ENCODE assay signal across 15 cellular contexts in the genomic region with DNA sequence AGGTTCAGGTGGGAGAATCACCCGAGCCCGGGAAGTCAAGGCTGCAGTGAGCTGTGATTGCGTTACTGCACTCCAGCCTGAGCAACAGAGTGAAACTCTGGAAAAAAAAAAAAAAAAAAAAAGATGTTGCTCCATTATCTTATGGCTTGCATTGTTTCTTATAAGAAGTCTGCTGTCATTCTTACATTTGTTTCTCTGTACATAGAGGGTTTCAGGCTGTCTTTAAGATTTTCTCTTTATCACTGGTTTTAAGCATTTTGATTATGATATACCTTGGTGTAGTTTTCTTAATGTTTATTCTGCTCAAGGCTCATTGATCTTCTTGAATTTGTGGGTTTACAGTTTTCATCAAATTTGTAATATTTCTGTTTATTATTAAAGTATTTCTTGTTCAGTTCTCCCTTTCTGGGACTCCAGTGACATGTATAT. TPM values are rescaled to one million over a fixed set of nuclear protein-coding genes. Genes with fewer than 3 reads are reported as not detected.
DNase-seq lines count a peak whose midpoint lies in the region; ATAC-seq and TF ChIP-seq lines count a peak whose summit lies in the region.
"Had no signal": no experiment of that assay in that cellular context is flagged by ENCODE, and none has a peak within 500 bp of the region (broad histone marks: within the 10 kb centered on the region; RNA-seq: fewer than 3 reads in every experiment).

No MANE protein-coding gene starts in this region.

- H3K36me3 ChIP-seq in adipocyte (ENCODE audit: control insufficient read depth, insufficient read depth, low read length, severe bottlenecking), result no peaks in the 10 kb centered on the region
- H3K36me3 ChIP-seq: HAP-1 had no signal

- peaks cover 42% of the 10 kb centered on the region for H3K9me3 ChIP-seq in adipocyte (ENCODE audit: control insufficient read depth, low read length)

- POLR2A ChIA-PET in HEK293T (lab: Yijun Ruan, JAX), result no interaction called here

- ATAC-seq in GM19035 (IDR thresholded peaks at IDR 0.05; ENCODE audit: unreplicated experiment), result no peak
- ATAC-seq: GM12878 had no signal

- DNase-seq in NOMO-1 treated with DMSO at 0.1 percent for 48 hours (lab: John Stamatoyannopoulos, UW; ENCODE audit: unreplicated experiment), result peak; percentile 13
- no peak for DNase-seq in NOMO-1 (lab: John Stamatoyannopoulos, UW; ENCODE audit: unreplicated experiment in 2 of 2)
- no peak for DNase-seq in HEK293T (ENCODE audit: extremely low spot score)
- peak; percentile 14 for DNase-seq in adipocyte (ENCODE audit: low read depth)
- DNase-seq in renal cortical epithelial cell (ENCODE audit: low read depth), result peak; percentile 7
- DNase-seq in NCI-H2227 treated with DMSO at 0.1 percent for 48 hours (lab: John Stamatoyannopoulos, UW), result no peak
- DNase-seq in glomerular visceral epithelial cell (ENCODE audit: extremely low spot score), result no peak
- DNase-seq: ACHN; CD4-positive, CD25-positive, alpha-beta regulatory T cell; DMS53; GOT3 had no signal

- no peak overlapping the region for H3K9ac ChIP-seq in adipocyte (ENCODE audit: low read length)
- H3K9ac ChIP-seq: BLaER1 treated with 17β-estradiol and CSF1 and Interleukin-3, amounts not matched to agents 10 nM and 100 nM had no signal

- H3K4me3 ChIP-seq in adipocyte (ENCODE audit: low read length), result peak overlapping the region; percentile 44
- H3K4me3 ChIP-seq: BLaER1 treated with 17β-estradiol and CSF1 and Interleukin-3, amounts not matched to agents 10 nM and 100 nM; GM12878; HAP-1 had no signal

- CTCF ChIA-PET in HEK293T (lab: Yijun Ruan, JAX), result no interaction called here

- H3K4me1 ChIP-seq in adipocyte (ENCODE audit: control insufficient read depth, insufficient read depth, low read length), result no peaks in the 10 kb centered on the region
- H3K4me1 ChIP-seq: BLaER1 treated with 17β-estradiol and CSF1 and Interleukin-3, amounts not matched to agents 10 nM and 100 nM; HAP-1 had no signal

- no peaks in the 10 kb centered on the region for H3K27me3 ChIP-seq in adipocyte (replicated peaks; ENCODE audit: control insufficient read depth, insufficient read depth, low read length)
- H3K27me3 ChIP-seq: BLaER1 treated with 17β-estradiol and CSF1 and Interleukin-3, amounts not matched to agents 10 nM and 100 nM had no signal

TF ChIP-seq in HEK293T, 16 proteins besides CTCF, POLR2A, EP300 and RAD21:
- TF ChIP-seq BHLHE40 (IDR thresholded peaks at IDR 0.05; ENCODE audit: borderline replicate concordance), result no peak
- no peak for TF ChIP-seq NFRKB (IDR thresholded peaks at IDR 0.05)
- peak; percentile 82 for TF ChIP-seq ZNF384 (IDR thresholded peaks at IDR 0.05)

RNA-seq across cellular contexts. Expression of a gene that starts 35.2 kb away (rescaled TPM):
- total RNA-seq in renal cortical epithelial cell, result 1.0 and 5.3 TPM in 2 replicates

Comparison
In these comparisons a context has a peak if more than half of its experiments do, and no peak if none do; other contexts are left out.
1. DNase-seq: peak in NOMO-1 treated with DMSO at 0.1 percent for 48 hours (single experiment), adipocyte (single experiment) and renal cortical epithelial cell (single experiment); none in NOMO-1 (0 of 2), HEK293T (single experiment), NCI-H2227 treated with DMSO at 0.1 percent for 48 hours (single experiment) and glomerular visceral epithelial cell (single experiment).